8 cellular contexts compared by ENCODE assay signal in genomic region chr19:17424743-17425365, GRCh38. TPM values are rescaled to one million over a fixed set of nuclear protein-coding genes. Genes with fewer than 3 reads are reported as not detected.
DNase-seq lines count a peak whose midpoint lies in the region; ATAC-seq lines count a peak whose summit lies in the region.

No MANE protein-coding gene starts in this region.

- ATAC-seq in HG02970 (IDR thresholded peaks at IDR 0.05; ENCODE audit: low FRiP score, unreplicated experiment) = no peak

- intact Hi-C loops in activated CD4-positive, alpha-beta T cell treated with anti-CD3 and anti-CD28 coated beads, Interleukin-2, amount 10 ng/mL, durations not matched to agents 24 days and 14 days (cut with micrococcal nuclease) = no loop called here

- H3K9me3 Mint-ChIP-seq in activated CD4-positive, alpha-beta T cell treated with anti-CD3 and anti-CD28 coated beads, Interleukin-2, amount 10 ng/mL, durations not matched to agents 24 days and 14 days = no peaks in the 10 kb centered on the region

- H3K4me1 Mint-ChIP-seq in activated CD4-positive, alpha-beta T cell treated with anti-CD3 and anti-CD28 coated beads, Interleukin-2, amount 10 ng/mL, durations not matched to agents 24 days and 14 days = peaks cover 13% of the 10 kb centered on the region

- H3K27me3 Mint-ChIP-seq in activated CD4-positive, alpha-beta T cell treated with anti-CD3 and anti-CD28 coated beads, Interleukin-2, amount 10 ng/mL, durations not matched to agents 24 days and 14 days = no peaks in the 10 kb centered on the region

- peak; percentile 83 for DNase-seq in activated CD4-positive, alpha-beta T cell treated with anti-CD3 and anti-CD28 coated beads, Interleukin-2, amount 10 ng/mL, durations not matched to agents 24 days and 14 days
- DNase-seq in activated CD4-positive, alpha-beta T cell treated with anti-CD3 and anti-CD28 coated beads, Interleukin-2, amount 50 U/mL, for 4 hours = no peak
- DNase-seq in NCI-H226 (peak; percentile 54), astrocyte of the hippocampus (ENCODE audit: low read depth, low spot score) (peak; percentile 82), kidney tubule cell (ENCODE audit: low spot score) (peak; percentile 21), T1000 (lab: John Stamatoyannopoulos, UW) (no peak), amniotic stem cell (lab: John Stamatoyannopoulos, UW) (no peak)

- no peak overlapping the region for H3K27ac Mint-ChIP-seq in activated CD4-positive, alpha-beta T cell treated with anti-CD3 and anti-CD28 coated beads, Interleukin-2, amount 10 ng/mL, durations not matched to agents 24 days and 14 days

- no peak overlapping the region for H3K4me3 Mint-ChIP-seq in activated CD4-positive, alpha-beta T cell treated with anti-CD3 and anti-CD28 coated beads, Interleukin-2, amount 10 ng/mL, durations not matched to agents 24 days and 14 days

- H3K36me3 Mint-ChIP-seq in activated CD4-positive, alpha-beta T cell treated with anti-CD3 and anti-CD28 coated beads, Interleukin-2, amount 10 ng/mL, durations not matched to agents 24 days and 14 days (ENCODE audit: low read depth) = peaks cover 8% of the 10 kb centered on the region

RNA-seq across cellular contexts. Expression of gene MVB12A, which starts 5.0 kb away (rescaled TPM):
- total RNA-seq in activated CD4-positive, alpha-beta T cell treated with anti-CD3 and anti-CD28 coated beads, Interleukin-2, amount 10 ng/mL, durations not matched to agents 24 days and 14 days = 40.3 and 45.8 TPM in 2 replicates

RNA-seq across cellular contexts. Expression of gene BST2, which starts 19.4 kb away (rescaled TPM):
- total RNA-seq in activated CD4-positive, alpha-beta T cell treated with anti-CD3 and anti-CD28 coated beads, Interleukin-2, amount 10 ng/mL, durations not matched to agents 24 days and 14 days = 151 and 153 TPM in 2 replicates

RNA-seq across cellular contexts. Expression of gene TMEM221, which starts 23.6 kb away (rescaled TPM):
- total RNA-seq in activated CD4-positive, alpha-beta T cell treated with anti-CD3 and anti-CD28 coated beads, Interleukin-2, amount 10 ng/mL, durations not matched to agents 24 days and 14 days = not detected in 2 replicates

RNA-seq across cellular contexts. Expression of gene CCDC194, which starts 30.9 kb away (rescaled TPM):
- 2.6 and 3.1 TPM in 2 replicates for total RNA-seq in activated CD4-positive, alpha-beta T cell treated with anti-CD3 and anti-CD28 coated beads, Interleukin-2, amount 10 ng/mL, durations not matched to agents 24 days and 14 days

RNA-seq across cellular contexts. Expression of gene NXNL1, which starts 35.9 kb away (rescaled TPM):
- total RNA-seq in activated CD4-positive, alpha-beta T cell treated with anti-CD3 and anti-CD28 coated beads, Interleukin-2, amount 10 ng/mL, durations not matched to agents 24 days and 14 days = not detected in 2 replicates

Comparison
In these comparisons a context has a peak if more than half of its experiments do, and no peak if none do; other contexts are left out.
1. DNase-seq: peak in activated CD4-positive, alpha-beta T cell treated with anti-CD3 and anti-CD28 coated beads, Interleukin-2, amount 10 ng/mL, durations not matched to agents 24 days and 14 days (single experiment), NCI-H226 (single experiment), astrocyte of the hippocampus (single experiment) and kidney tubule cell (single experiment); none in activated CD4-positive, alpha-beta T cell treated with anti-CD3 and anti-CD28 coated beads, Interleukin-2, amount 50 U/mL, for 4 hours (0 of 2), T1000 (single experiment) and amniotic stem cell (single experiment).